In genomic region chr1:2585318-2586092, GRCh38 we compare ENCODE assay signal across 8 cellular contexts. TPM values are rescaled to one million over a fixed set of nuclear protein-coding genes. Genes with fewer than 3 reads are reported as not detected.
DNase-seq lines count a peak whose midpoint lies in the region; ATAC-seq, FAIRE-seq and TF ChIP-seq lines count a peak whose summit lies in the region.

No MANE protein-coding gene starts in this region.

- no peaks in the 10 kb centered on the region for H3K27me3 ChIP-seq in A673 (replicated peaks; ENCODE audit: insufficient read depth, low read depth, low read length, poor library complexity)
- no peaks in the 10 kb centered on the region for H3K27me3 ChIP-seq in SJCRH30
- H3K27me3 ChIP-seq in tibial nerve, result no peaks in the 10 kb centered on the region

- ATAC-seq in HG03342 (IDR thresholded peaks at IDR 0.05; ENCODE audit: unreplicated experiment), result peak; percentile 39

- peak overlapping the region; percentile 65 for H3K4me3 ChIP-seq in A673 (ENCODE audit: low read depth, low read length, poor library complexity, severe bottlenecking)
- H3K4me3 ChIP-seq in SJCRH30, result peak overlapping the region; percentile 84
- H3K4me3 ChIP-seq in tibial nerve, result peak overlapping the region; percentile 55 to 96 (median 88)

- H3K9me3 ChIP-seq in A673 (ENCODE audit: low read depth, low read length, poor library complexity, severe bottlenecking) (no peaks in the 10 kb centered on the region), SJCRH30 (replicated peaks) (no peaks in the 10 kb centered on the region), tibial nerve (no peaks in the 10 kb centered on the region)

- intact Hi-C loops in A673 (cut with micrococcal nuclease; ENCODE audit: unreplicated experiment), result no loop called here

- H3K4me1 ChIP-seq in A673 (ENCODE audit: insufficient read depth, low read length, poor library complexity, severe bottlenecking), result peaks cover 7% of the 10 kb centered on the region
- H3K4me1 ChIP-seq in SJCRH30, result no peaks in the 10 kb centered on the region
- peaks cover 0 to 39% (median 21%) of the 10 kb centered on the region in 4 donors for H3K4me1 ChIP-seq in tibial nerve

- peak; percentile 78 to 82 for TF ChIP-seq POLR2A in tibial nerve (IDR thresholded peaks at IDR 0.05)

- TF ChIP-seq CTCF in A673 (conservative IDR thresholded peaks at IDR 0.05; ENCODE audit: low read depth, low read length), result no peak
- TF ChIP-seq CTCF in tibial nerve (IDR thresholded peaks at IDR 0.05), result peak in 2 of 5 experiments; percentile 17 to 29

- 1% methylated on average over 16 to 27 of the region's 28 CpGs for WGBS in tibial nerve, 2 donors

- POLR2A ChIA-PET in A673 (lab: Charles Lee; ENCODE audit: low non-redundant PET), result no interaction called here

- H3K36me3 ChIP-seq in A673 (ENCODE audit: insufficient read depth, low read length, poor library complexity, severe bottlenecking) (no peaks in the 10 kb centered on the region), SJCRH30 (no peaks in the 10 kb centered on the region), tibial nerve (peaks cover 0 to 23% (median 0%) of the 10 kb centered on the region in 3 donors)

- BruUV-seq in A673 (replicated peaks; lab: Mats Ljungman, UMichigan), result no TSS peak

- H3K27ac ChIP-seq in A673 (ENCODE audit: low read depth, low read length, poor library complexity, severe bottlenecking) (peak overlapping the region; percentile 90), SJCRH30 (peak overlapping the region; percentile 17; the same call in 1 of the 2 replicates), tibial nerve (peak overlapping the region; percentile 94 to 100 (median 98))

- FAIRE-seq in GM18507 (lab: Jason Lieb, UNC), result peak; percentile 92

- CTCF ChIA-PET in A673 (lab: Charles Lee), result no interaction called here

- TF ChIP-seq EP300 in tibial nerve (IDR thresholded peaks at IDR 0.05), result peak; percentile 69 to 92

- DNase-seq in A673 (ENCODE audit: low spot score), result peak; percentile 52
- peak; percentile 40 for DNase-seq in GM18507 (ENCODE audit: extremely low spot score, insufficient read length, low read depth)
- DNase-seq in SJCRH30, result peak; percentile 61 to 68
- peak; percentile 63 for DNase-seq in activated naive CD4-positive, alpha-beta T cell treated with Interleukin-2 at 50 U/mL for 16 hours
- peak; percentile 86 for DNase-seq in germinal center (ENCODE audit: low spot score)
- DNase-seq in occipital lobe (lab: John Stamatoyannopoulos, UW), result peak; percentile 22
- DNase-seq in tibial nerve (ENCODE audit: low spot score in 2 of 2), result peak; percentile 48 to 74

RNA-seq across cellular contexts. Expression of gene PRXL2B, which starts 1.1 kb away (rescaled TPM):
- total RNA-seq in A673 (2021) (34.8 and 41.0 TPM in 2 replicates), occipital lobe (11.9 TPM), tibial nerve (10 to 100 TPM; 14.4 to 18.0 (median 16.9) TPM)
- total RNA-seq in SJCRH30 (2014; rRNA removed; shearing (Covaris generic)), result 21.3 and 22.5 TPM in 2 replicates

RNA-seq across cellular contexts. Expression of gene TNFRSF14, which starts 29.3 kb away (rescaled TPM):
- total RNA-seq in A673 (2021), result 4.6 and 7.6 TPM in 2 replicates
- 0.51 TPM in 1 of 2 replicates, not detected in the other for total RNA-seq in SJCRH30 (2014; rRNA removed; shearing (Covaris generic))
- 2.0 TPM for total RNA-seq in occipital lobe
- total RNA-seq in tibial nerve, result 100 to 1,000 TPM in 1 of 4 donors, 10 to 100 TPM in 3; 64.9 to 105 (median 91.1) TPM

RNA-seq across cellular contexts. Expression of gene MMEL1, which starts 47.3 kb away (rescaled TPM):
- total RNA-seq in A673 (2021) (not detected in 2 replicates), occipital lobe (3.7 TPM), tibial nerve (1 to 10 TPM in 1 of 4 donors, under 1 TPM in 1, not detected in 2; 0.21 to 2.2 TPM)
- not detected in 2 replicates for total RNA-seq in SJCRH30 (2014; rRNA removed; shearing (Covaris generic))

RNA-seq across cellular contexts. Expression of gene HES5, which starts 55.4 kb away (rescaled TPM):
- total RNA-seq in A673 (2021), result not detected in 2 replicates
- total RNA-seq in SJCRH30 (2014; rRNA removed; shearing (Covaris generic)), result not detected in 2 replicates
- total RNA-seq in occipital lobe, result 25.4 TPM
- total RNA-seq in tibial nerve, result under 1 TPM in 1 of 4 donors, not detected in 3; 0.87 TPM

RNA-seq across cellular contexts. Expression of gene PANK4, which starts 59.1 kb away (rescaled TPM):
- total RNA-seq in A673 (2021), result 45.6 and 53.6 TPM in 2 replicates
- total RNA-seq in SJCRH30 (2014; rRNA removed; shearing (Covaris generic)), result 42.1 and 48.8 TPM in 2 replicates
- 26.0 TPM for total RNA-seq in occipital lobe
- total RNA-seq in tibial nerve, result 10 to 100 TPM; 14.2 to 50.0 (median 38.1) TPM

Comparison
In these comparisons a context has a peak if more than half of its experiments do, and no peak if none do; other contexts are left out.
1. Peak in every context shown above with its lines: DNase-seq, ATAC-seq, H3K4me3 ChIP-seq and H3K27ac ChIP-seq.
2. DNase-seq: peak in every context shown above with its lines; median percentile 86 in germinal center; 64 in SJCRH30; 63 in activated naive CD4-positive, alpha-beta T cell treated with Interleukin-2 at 50 U/mL for 16 hours; 61 in tibial nerve; 52 in A673; 40 in GM18507; 22 in occipital lobe.
3. H3K27ac ChIP-seq: peak in every context shown above with its lines; median percentile 98 in tibial nerve; 90 in A673; 17 in SJCRH30.